In genomic region chr10:124185074-124185473, GRCh38 we compare ENCODE assay signal across 16 cellular contexts.
"Had no signal": no experiment of that assay in that cellular context is flagged by ENCODE, and none has a peak within 500 bp of the region (broad histone marks: within the 10 kb centered on the region; RNA-seq: fewer than 3 reads in every experiment).

No MANE protein-coding gene starts in this region.

- H3K9ac ChIP-seq: parathyroid adenoma had no signal

- H2AFZ ChIP-seq: parathyroid adenoma had no signal

- DNase-seq: activated CD4-positive, alpha-beta T cell treated with anti-CD3 and anti-CD28 coated beads, Interleukin-2, amount 50 U/mL, for 1 hour; activated CD4-positive, CD25-positive, alpha-beta regulatory T cell treated with anti-CD3 and anti-CD28 coated beads, Interleukin-2, amount 50 U/mL, for 72 hours; activated gamma-delta T cell; adrenal gland; effector CD4-positive, alpha-beta T cell; esophagus squamous epithelium; left ventricle myocardium inferior; mucosa of descending colon; naive B cell; stimulated activated CD4-positive, alpha-beta T cell treated with anti-CD3 and anti-CD28 coated beads, Interleukin-2, amount 100 ng/mL, for 24 hours; stimulated activated naive CD8-positive, alpha-beta T cell treated with anti-CD3 and anti-CD28 coated beads, Interleukin-15, Interleukin-2, amounts not matched to agents 100 U/mL and 50 U/mL, for 24 hours; substantia nigra; tibial artery had no signal

- H3K27ac ChIP-seq: adrenal gland, esophagus squamous epithelium, parathyroid adenoma, tibial artery had no signal

- H3K36me3 ChIP-seq: adrenal gland, esophagus squamous epithelium, left ventricle myocardium inferior, tibial artery had no signal

- ATAC-seq: activated naive CD4-positive, alpha-beta T cell treated with anti-CD3 and anti-CD28 coated beads, Interleukin-2, amount 50 U/mL, for 72 hours; mucosa of descending colon; stimulated activated naive CD8-positive, alpha-beta T cell treated with anti-CD3 and anti-CD28 coated beads, Interleukin-15, Interleukin-2, amounts not matched to agents 100 U/mL and 50 U/mL, for 24 hours had no signal

- H3K36me3 Mint-ChIP-seq: activated naive CD4-positive, alpha-beta T cell treated with anti-CD3 and anti-CD28 coated beads, Interleukin-2, amount 50 U/mL, for 72 hours; naive B cell had no signal

- H3K4me3 ChIP-seq: adrenal gland, esophagus squamous epithelium, left ventricle myocardium inferior, mucosa of descending colon, tibial artery had no signal

- H3K27ac Mint-ChIP-seq: activated naive CD4-positive, alpha-beta T cell treated with anti-CD3 and anti-CD28 coated beads, Interleukin-2, amount 50 U/mL, for 72 hours; naive B cell; T-helper 1 cell treated with Interleukin-12 subunit alpha and Interleukin-12 subunit beta and Interleukin-4 antibody, amounts not matched to agents 30 μg/mL and 1 μg/mL, for 36 hours had no signal

- H3K9me3 Mint-ChIP-seq: activated naive CD4-positive, alpha-beta T cell treated with anti-CD3 and anti-CD28 coated beads, Interleukin-2, amount 50 U/mL, for 72 hours; T-helper 1 cell treated with Interleukin-12 subunit alpha and Interleukin-12 subunit beta and Interleukin-4 antibody, amounts not matched to agents 30 μg/mL and 1 μg/mL, for 36 hours had no signal

- H3K4me1 ChIP-seq: adrenal gland, esophagus squamous epithelium, parathyroid adenoma had no signal

- H3K4me3 Mint-ChIP-seq: T-helper 1 cell treated with Interleukin-12 subunit alpha and Interleukin-12 subunit beta and Interleukin-4 antibody, amounts not matched to agents 30 μg/mL and 1 μg/mL, for 36 hours had no signal

- H3K9me3 ChIP-seq: adrenal gland, esophagus squamous epithelium, mucosa of descending colon, tibial artery had no signal

- H3K27me3 ChIP-seq: adrenal gland, esophagus squamous epithelium, tibial artery had no signal
